In genomic region chr14:32509632-32510187, GRCh38 we compare ENCODE assay signal across 10 cellular contexts.
A peak's percentile ranks its signal among the peaks of the same experiment; 100 is the strongest.
DNase-seq lines count a peak whose midpoint lies in the region; ATAC-seq, FAIRE-seq and TF ChIP-seq lines count a peak whose summit lies in the region.
"Had no signal": no experiment of that assay in that cellular context is flagged by ENCODE, and none has a peak within 500 bp of the region (broad histone marks: within the 10 kb centered on the region; RNA-seq: fewer than 3 reads in every experiment).

No MANE protein-coding gene starts in this region.

- H3K4me2 ChIP-seq in astrocyte (ENCODE audit: low read length), result peak overlapping the region; percentile 59

- CTCF ChIA-PET in CD8-positive, alpha-beta memory T cell (lab: Charles Lee), result no interaction called here

- peak overlapping the region; percentile 90 for H3K27ac Mint-ChIP-seq in astrocyte (ENCODE audit: unreplicated experiment)
- no peak overlapping the region for H3K27ac Mint-ChIP-seq in CD8-positive, alpha-beta memory T cell

- H3K36me3 Mint-ChIP-seq in astrocyte (ENCODE audit: low read depth, unreplicated experiment), result no peaks in the 10 kb centered on the region
- H3K36me3 Mint-ChIP-seq in CD8-positive, alpha-beta memory T cell, result no peaks in the 10 kb centered on the region

- H3K4me1 ChIP-seq in astrocyte (ENCODE audit: insufficient read depth, low read length) (peaks cover 18% of the 10 kb centered on the region), sigmoid colon (peaks cover 0 to 51% (median 27%) of the 10 kb centered on the region in 4 donors)
- H3K4me1 ChIP-seq in CD8-positive, alpha-beta memory T cell (ENCODE audit: insufficient read depth, low read length), result no peaks in the 10 kb centered on the region

- FAIRE-seq in astrocyte (lab: Jason Lieb, UNC), result peak; percentile 97

- no peaks in the 10 kb centered on the region for H4K20me1 ChIP-seq in astrocyte (ENCODE audit: insufficient read depth, low read length)

- no peaks in the 10 kb centered on the region for H3K9me3 ChIP-seq in astrocyte (ENCODE audit: insufficient read depth, low read depth, low read length)
- H3K9me3 ChIP-seq in sigmoid colon, result no peaks in the 10 kb centered on the region
- H3K9me3 ChIP-seq in CD8-positive, alpha-beta memory T cell (ENCODE audit: low read length), result no peaks in the 10 kb centered on the region
- H3K9me3 ChIP-seq: thyroid gland had no signal

- no peaks in the 10 kb centered on the region for H3K79me2 ChIP-seq in astrocyte (ENCODE audit: insufficient read depth, low read length)

- no peak for ATAC-seq in GM21786 (IDR thresholded peaks at IDR 0.05; ENCODE audit: unreplicated experiment)

- peak overlapping the region; percentile 82 for H3K27ac ChIP-seq in astrocyte (ENCODE audit: low read depth, low read length)
- H3K27ac ChIP-seq in sigmoid colon, result peak overlapping the region; percentile 75 to 88 (median 82)
- no peak overlapping the region for H3K27ac ChIP-seq in CD8-positive, alpha-beta memory T cell (ENCODE audit: low read depth, low read length)
- H3K27ac ChIP-seq: thyroid gland had no signal

- H3K4me3 ChIP-seq in astrocyte (ENCODE audit: insufficient read depth, low read depth, low read length) (no peak overlapping the region), sigmoid colon (peak overlapping the region; percentile 4 to 19 (median 13))
- H3K4me3 ChIP-seq in CD8-positive, alpha-beta memory T cell (ENCODE audit: low read length), result no peak overlapping the region
- H3K4me3 ChIP-seq: thyroid gland had no signal

- POLR2A ChIA-PET in CD8-positive, alpha-beta memory T cell (lab: Charles Lee), result no interaction called here

- DNase-seq in GM04503 (ENCODE audit: low read depth), result peak; percentile 99
- DNase-seq in astrocyte (ENCODE audit: low read depth), result peak; percentile 99
- DNase-seq in hippocampal formation (lab: John Stamatoyannopoulos, UW), result peak; percentile 82 to 99
- peak; percentile 83 for DNase-seq in sigmoid colon
- no peak for DNase-seq in CD8-positive, alpha-beta memory T cell
- no peak for DNase-seq in CD1c-positive myeloid dendritic cell (ENCODE audit: extremely low spot score)
- DNase-seq in GDM1 (lab: John Stamatoyannopoulos, UW), result no peak
- DNase-seq: NCI-H526 treated with DMSO at 0.1 percent for 48 hours had no signal

- no peaks in the 10 kb centered on the region for H3K36me3 ChIP-seq in astrocyte (ENCODE audit: insufficient read depth, low read length)
- H3K36me3 ChIP-seq in sigmoid colon, result no peaks in the 10 kb centered on the region
- H3K36me3 ChIP-seq in CD8-positive, alpha-beta memory T cell (ENCODE audit: insufficient read depth, low read length), result no peaks in the 10 kb centered on the region
- H3K36me3 ChIP-seq: thyroid gland had no signal

- no peak overlapping the region for H3K4me3 Mint-ChIP-seq in astrocyte (ENCODE audit: unreplicated experiment)
- no peak overlapping the region for H3K4me3 Mint-ChIP-seq in CD8-positive, alpha-beta memory T cell

- peak overlapping the region; percentile 15 for H2AFZ ChIP-seq in astrocyte (ENCODE audit: low read depth, low read length)

- TF ChIP-seq CTCF in astrocyte (IDR thresholded peaks at IDR 0.05; ENCODE audit: insufficient read depth, low read depth, low read length) (no peak), sigmoid colon (IDR thresholded peaks at IDR 0.05) (no peak)

- H3K9me3 Mint-ChIP-seq in astrocyte (ENCODE audit: unreplicated experiment), result peaks cover 2% of the 10 kb centered on the region
- no peaks in the 10 kb centered on the region for H3K9me3 Mint-ChIP-seq in CD8-positive, alpha-beta memory T cell

- intact Hi-C loops in sigmoid colon (cut with DNase I), result loop anchor here (5.0 kb wide), 3 partner anchors 37 to 432 kb away; partner anchors contain the start of gene ARHGAP5

- no peak for TF ChIP-seq POLR2A in sigmoid colon (IDR thresholded peaks at IDR 0.05)

- peak in 3 of 4 donors; percentile 24 to 80 (median 78) for TF ChIP-seq EP300 in sigmoid colon (IDR thresholded peaks at IDR 0.05)

- H3K27me3 Mint-ChIP-seq in astrocyte (ENCODE audit: low read depth, unreplicated experiment), result no peaks in the 10 kb centered on the region
- H3K27me3 Mint-ChIP-seq in CD8-positive, alpha-beta memory T cell, result no peaks in the 10 kb centered on the region

- H3K27me3 ChIP-seq in astrocyte (ENCODE audit: insufficient read depth, low read length), result no peaks in the 10 kb centered on the region
- no peaks in the 10 kb centered on the region for H3K27me3 ChIP-seq in sigmoid colon
- no peaks in the 10 kb centered on the region for H3K27me3 ChIP-seq in CD8-positive, alpha-beta memory T cell (ENCODE audit: insufficient read depth, low read length, poor library complexity, severe bottlenecking)
- H3K27me3 ChIP-seq: thyroid gland had no signal

- WGBS in sigmoid colon, 2 donors, result 56 to 68% methylated on average over 10 of the region's 10 CpGs

- peak overlapping the region; percentile 46 for H3K9ac ChIP-seq in astrocyte (ENCODE audit: low read length)

- peaks cover 35% of the 10 kb centered on the region for H3K4me1 Mint-ChIP-seq in astrocyte (ENCODE audit: low read depth, unreplicated experiment)
- H3K4me1 Mint-ChIP-seq in CD8-positive, alpha-beta memory T cell, result no peaks in the 10 kb centered on the region

Comparison
In these comparisons a context has a peak if more than half of its experiments do, and no peak if none do; other contexts are left out.
1. DNase-seq: peak in GM04503 (single experiment), astrocyte (single experiment), hippocampal formation (2 of 2) and sigmoid colon (single experiment); none in CD8-positive, alpha-beta memory T cell (0 of 5), CD1c-positive myeloid dendritic cell (single experiment) and GDM1 (single experiment).
2. H3K4me3 ChIP-seq: peak in sigmoid colon (4 of 4); none in astrocyte (single experiment) and CD8-positive, alpha-beta memory T cell (single experiment).